ENCODE assay signal across 27 cellular contexts in the genomic region with DNA sequence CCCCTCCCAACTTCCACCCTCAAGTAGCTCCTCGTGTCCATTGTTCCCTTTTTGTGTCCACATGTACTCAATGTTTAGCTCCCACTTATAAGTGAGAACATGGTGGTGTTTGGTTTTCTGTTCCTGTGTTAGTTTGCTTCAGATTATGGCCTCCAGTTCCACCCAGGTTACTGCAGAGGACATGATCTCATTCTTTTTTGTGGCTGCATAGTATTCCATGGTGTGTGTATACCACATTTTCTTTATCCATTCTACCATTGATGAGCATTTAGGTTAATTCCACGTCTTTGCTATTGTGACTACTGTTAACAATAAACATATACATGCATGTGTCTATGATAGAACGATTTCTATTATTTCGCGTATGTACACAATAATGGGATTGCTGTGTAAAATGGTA.
"Had no signal": no experiment of that assay in that cellular context is flagged by ENCODE, and none has a peak within 500 bp of the region (broad histone marks: within the 10 kb centered on the region; RNA-seq: fewer than 3 reads in every experiment).

No MANE protein-coding gene starts in this region.

- H3K27me3 ChIP-seq: colonic mucosa, dorsolateral prefrontal cortex, esophagus muscularis mucosa, esophagus squamous epithelium, foreskin keratinocyte, gastrocnemius medialis, gastroesophageal sphincter, heart left ventricle, heart right ventricle, hepatocyte had no signal

- H3K4me1 ChIP-seq: colonic mucosa, esophagus muscularis mucosa, esophagus squamous epithelium, foreskin keratinocyte, gastrocnemius medialis, gastroesophageal sphincter, heart left ventricle, heart right ventricle had no signal

- H3K9me3 ChIP-seq: colonic mucosa, esophagus muscularis mucosa, esophagus squamous epithelium, gastrocnemius medialis, gastroesophageal sphincter, heart left ventricle had no signal

- H3K4me2 ChIP-seq: hepatocyte had no signal

- H3K36me3 ChIP-seq: colonic mucosa, esophagus muscularis mucosa, gastrocnemius medialis, gastroesophageal sphincter, heart left ventricle had no signal

- ATAC-seq: effector memory CD8-positive, alpha-beta T cell; esophagus mucosa; foreskin keratinocyte; gastrocnemius medialis; gastroesophageal sphincter; heart left ventricle; heart right ventricle had no signal

- DNase-seq: colonic mucosa; cortex of kidney; dermis blood vessel endothelial cell; dorsolateral prefrontal cortex; effector CD4-positive, alpha-beta T cell; effector CD8-positive, alpha-beta T cell; effector memory CD4-positive, alpha-beta T cell; effector memory CD8-positive, alpha-beta T cell; endodermal cell; erythroblast; esophagus squamous epithelium; foreskin fibroblast; foreskin keratinocyte; foreskin melanocyte; gastrocnemius medialis; glutamatergic neuron; head of caudate nucleus; heart left ventricle; heart right ventricle had no signal

- H3K27ac ChIP-seq: colonic mucosa, coronary artery, dorsolateral prefrontal cortex, epithelial cell of prostate, esophagus muscularis mucosa, esophagus squamous epithelium, foreskin keratinocyte, gastrocnemius medialis, gastroesophageal sphincter, heart left ventricle, heart right ventricle, hepatocyte had no signal

- H3K4me3 ChIP-seq: colonic mucosa, coronary artery, dorsolateral prefrontal cortex, esophagus muscularis mucosa, esophagus squamous epithelium, gastrocnemius medialis, gastroesophageal sphincter, heart left ventricle, heart right ventricle, hepatocyte had no signal

- FAIRE-seq: endothelial cell of umbilical vein, frontal cortex had no signal

- H3K79me2 ChIP-seq: hepatocyte had no signal

- H2AFZ ChIP-seq: hepatocyte had no signal
